8 cellular contexts compared by ENCODE assay signal in genomic region chr6:79949235-79949634, GRCh38.
DNase-seq lines count a peak whose midpoint lies in the region; ATAC-seq lines count a peak whose summit lies in the region.

No MANE protein-coding gene starts in this region.

- peak; percentile 91 for DNase-seq in DMS 273 (lab: John Stamatoyannopoulos, UW; ENCODE audit: unreplicated experiment)
- peak; percentile 88 for DNase-seq in NCI-H748 treated with DMSO at 0.1 percent for 48 hours (lab: John Stamatoyannopoulos, UW)
- DNase-seq in activated CD8-positive, alpha-beta memory T cell treated with anti-CD3 and anti-CD28 coated beads, Interleukin-2, amount 50 U/mL, for 4 hours, result peak; percentile 46
- DNase-seq in foreskin melanocyte, result peak; percentile 31
- peak; percentile 18 for DNase-seq in retina
- no peak for DNase-seq in GM19240 (ENCODE audit: insufficient read length, low spot score)

- peak; percentile 68 for ATAC-seq in GM19035 (IDR thresholded peaks at IDR 0.05; ENCODE audit: unreplicated experiment)
- ATAC-seq in HG03520 (IDR thresholded peaks at IDR 0.05; ENCODE audit: unreplicated experiment), result peak; percentile 58
